In the genomic region with DNA sequence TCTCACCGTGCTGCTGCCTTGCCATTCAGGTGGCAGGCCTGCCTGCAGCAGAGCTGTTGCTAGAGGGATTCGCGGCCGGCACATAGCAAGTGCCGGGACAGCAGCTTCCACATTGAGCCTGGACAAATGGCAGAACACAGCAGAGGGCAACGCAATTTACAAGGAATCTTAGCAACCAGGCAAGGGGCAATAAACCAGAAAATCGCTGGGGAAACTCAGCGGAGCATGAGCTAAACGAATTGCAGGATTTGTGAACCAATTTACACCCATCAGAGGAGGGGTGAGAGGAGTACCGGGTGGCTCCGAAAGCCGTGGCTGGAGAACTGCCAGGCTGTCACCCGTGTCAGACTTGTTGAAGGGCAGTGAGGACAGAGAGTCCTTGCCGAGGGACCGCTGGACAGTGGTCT, we compare ENCODE assay signal across 1 cellular context.
TF ChIP-seq lines count a peak whose summit lies in the region.

No MANE protein-coding gene starts in this region.

TF ChIP-seq in GM23338, 12 proteins besides CTCF, POLR2A, EP300 and RAD21 (continued from another document):
- TF ChIP-seq, protein P1, sequence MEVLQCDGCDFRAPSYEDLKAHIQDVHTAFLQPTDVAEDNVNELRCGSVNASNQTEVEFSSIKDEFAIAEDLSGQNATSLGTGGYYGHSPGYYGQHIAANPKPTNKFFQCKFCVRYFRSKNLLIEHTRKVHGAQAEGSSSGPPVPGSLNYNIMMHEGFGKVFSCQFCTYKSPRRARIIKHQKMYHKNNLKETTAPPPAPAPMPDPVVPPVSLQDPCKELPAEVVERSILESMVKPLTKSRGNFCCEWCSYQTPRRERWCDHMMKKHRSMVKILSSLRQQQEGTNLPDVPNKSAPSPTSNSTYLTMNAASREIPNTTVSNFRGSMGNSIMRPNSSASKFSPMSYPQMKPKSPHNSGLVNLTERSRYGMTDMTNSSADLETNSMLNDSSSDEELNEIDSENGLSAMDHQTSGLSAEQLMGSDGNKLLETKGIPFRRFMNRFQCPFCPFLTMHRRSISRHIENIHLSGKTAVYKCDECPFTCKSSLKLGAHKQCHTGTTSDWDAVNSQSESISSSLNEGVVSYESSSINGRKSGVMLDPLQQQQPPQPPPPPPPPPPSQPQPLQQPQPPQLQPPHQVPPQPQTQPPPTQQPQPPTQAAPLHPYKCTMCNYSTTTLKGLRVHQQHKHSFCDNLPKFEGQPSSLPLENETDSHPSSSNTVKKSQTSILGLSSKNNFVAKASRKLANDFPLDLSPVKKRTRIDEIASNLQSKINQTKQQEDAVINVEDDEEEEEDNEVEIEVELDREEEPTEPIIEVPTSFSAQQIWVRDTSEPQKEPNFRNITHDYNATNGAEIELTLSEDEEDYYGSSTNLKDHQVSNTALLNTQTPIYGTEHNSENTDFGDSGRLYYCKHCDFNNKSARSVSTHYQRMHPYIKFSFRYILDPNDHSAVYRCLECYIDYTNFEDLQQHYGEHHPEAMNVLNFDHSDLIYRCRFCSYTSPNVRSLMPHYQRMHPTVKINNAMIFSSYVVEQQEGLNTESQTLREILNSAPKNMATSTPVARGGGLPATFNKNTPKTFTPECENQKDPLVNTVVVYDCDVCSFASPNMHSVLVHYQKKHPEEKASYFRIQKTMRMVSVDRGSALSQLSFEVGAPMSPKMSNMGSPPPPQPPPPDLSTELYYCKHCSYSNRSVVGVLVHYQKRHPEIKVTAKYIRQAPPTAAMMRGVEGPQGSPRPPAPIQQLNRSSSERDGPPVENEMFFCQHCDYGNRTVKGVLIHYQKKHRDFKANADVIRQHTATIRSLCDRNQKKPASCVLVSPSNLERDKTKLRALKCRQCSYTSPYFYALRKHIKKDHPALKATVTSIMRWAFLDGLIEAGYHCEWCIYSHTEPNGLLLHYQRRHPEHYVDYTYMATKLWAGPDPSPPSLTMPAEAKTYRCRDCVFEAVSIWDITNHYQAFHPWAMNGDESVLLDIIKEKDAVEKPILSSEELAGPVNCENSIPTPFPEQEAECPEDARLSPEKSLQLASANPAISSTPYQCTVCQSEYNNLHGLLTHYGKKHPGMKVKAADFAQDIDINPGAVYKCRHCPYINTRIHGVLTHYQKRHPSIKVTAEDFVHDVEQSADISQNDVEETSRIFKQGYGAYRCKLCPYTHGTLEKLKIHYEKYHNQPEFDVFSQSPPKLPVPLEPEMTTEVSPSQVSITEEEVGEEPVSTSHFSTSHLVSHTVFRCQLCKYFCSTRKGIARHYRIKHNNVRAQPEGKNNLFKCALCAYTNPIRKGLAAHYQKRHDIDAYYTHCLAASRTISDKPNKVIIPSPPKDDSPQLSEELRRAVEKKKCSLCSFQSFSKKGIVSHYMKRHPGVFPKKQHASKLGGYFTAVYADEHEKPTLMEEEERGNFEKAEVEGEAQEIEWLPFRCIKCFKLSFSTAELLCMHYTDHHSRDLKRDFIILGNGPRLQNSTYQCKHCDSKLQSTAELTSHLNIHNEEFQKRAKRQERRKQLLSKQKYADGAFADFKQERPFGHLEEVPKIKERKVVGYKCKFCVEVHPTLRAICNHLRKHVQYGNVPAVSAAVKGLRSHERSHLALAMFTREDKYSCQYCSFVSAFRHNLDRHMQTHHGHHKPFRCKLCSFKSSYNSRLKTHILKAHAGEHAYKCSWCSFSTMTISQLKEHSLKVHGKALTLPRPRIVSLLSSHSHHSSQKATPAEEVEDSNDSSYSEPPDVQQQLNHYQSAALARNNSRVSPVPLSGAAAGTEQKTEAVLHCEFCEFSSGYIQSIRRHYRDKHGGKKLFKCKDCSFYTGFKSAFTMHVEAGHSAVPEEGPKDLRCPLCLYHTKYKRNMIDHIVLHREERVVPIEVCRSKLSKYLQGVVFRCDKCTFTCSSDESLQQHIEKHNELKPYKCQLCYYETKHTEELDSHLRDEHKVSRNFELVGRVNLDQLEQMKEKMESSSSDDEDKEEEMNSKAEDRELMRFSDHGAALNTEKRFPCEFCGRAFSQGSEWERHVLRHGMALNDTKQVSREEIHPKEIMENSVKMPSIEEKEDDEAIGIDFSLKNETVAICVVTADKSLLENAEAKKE (CRISPR knock-in tag; IDR thresholded peaks at IDR 0.05): no peak
- no peak for TF ChIP-seq ZNF114 (CRISPR knock-in tag; IDR thresholded peaks at IDR 0.05)
- TF ChIP-seq, protein P2, sequence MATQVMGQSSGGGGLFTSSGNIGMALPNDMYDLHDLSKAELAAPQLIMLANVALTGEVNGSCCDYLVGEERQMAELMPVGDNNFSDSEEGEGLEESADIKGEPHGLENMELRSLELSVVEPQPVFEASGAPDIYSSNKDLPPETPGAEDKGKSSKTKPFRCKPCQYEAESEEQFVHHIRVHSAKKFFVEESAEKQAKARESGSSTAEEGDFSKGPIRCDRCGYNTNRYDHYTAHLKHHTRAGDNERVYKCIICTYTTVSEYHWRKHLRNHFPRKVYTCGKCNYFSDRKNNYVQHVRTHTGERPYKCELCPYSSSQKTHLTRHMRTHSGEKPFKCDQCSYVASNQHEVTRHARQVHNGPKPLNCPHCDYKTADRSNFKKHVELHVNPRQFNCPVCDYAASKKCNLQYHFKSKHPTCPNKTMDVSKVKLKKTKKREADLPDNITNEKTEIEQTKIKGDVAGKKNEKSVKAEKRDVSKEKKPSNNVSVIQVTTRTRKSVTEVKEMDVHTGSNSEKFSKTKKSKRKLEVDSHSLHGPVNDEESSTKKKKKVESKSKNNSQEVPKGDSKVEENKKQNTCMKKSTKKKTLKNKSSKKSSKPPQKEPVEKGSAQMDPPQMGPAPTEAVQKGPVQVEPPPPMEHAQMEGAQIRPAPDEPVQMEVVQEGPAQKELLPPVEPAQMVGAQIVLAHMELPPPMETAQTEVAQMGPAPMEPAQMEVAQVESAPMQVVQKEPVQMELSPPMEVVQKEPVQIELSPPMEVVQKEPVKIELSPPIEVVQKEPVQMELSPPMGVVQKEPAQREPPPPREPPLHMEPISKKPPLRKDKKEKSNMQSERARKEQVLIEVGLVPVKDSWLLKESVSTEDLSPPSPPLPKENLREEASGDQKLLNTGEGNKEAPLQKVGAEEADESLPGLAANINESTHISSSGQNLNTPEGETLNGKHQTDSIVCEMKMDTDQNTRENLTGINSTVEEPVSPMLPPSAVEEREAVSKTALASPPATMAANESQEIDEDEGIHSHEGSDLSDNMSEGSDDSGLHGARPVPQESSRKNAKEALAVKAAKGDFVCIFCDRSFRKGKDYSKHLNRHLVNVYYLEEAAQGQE (IDR thresholded peaks at IDR 0.05; ENCODE audit: unreplicated experiment): no peak
- TF ChIP-seq EZH2phosphoT487 (IDR thresholded peaks at IDR 0.05; ENCODE audit: unreplicated experiment): no peak
- TF ChIP-seq, protein P3, sequence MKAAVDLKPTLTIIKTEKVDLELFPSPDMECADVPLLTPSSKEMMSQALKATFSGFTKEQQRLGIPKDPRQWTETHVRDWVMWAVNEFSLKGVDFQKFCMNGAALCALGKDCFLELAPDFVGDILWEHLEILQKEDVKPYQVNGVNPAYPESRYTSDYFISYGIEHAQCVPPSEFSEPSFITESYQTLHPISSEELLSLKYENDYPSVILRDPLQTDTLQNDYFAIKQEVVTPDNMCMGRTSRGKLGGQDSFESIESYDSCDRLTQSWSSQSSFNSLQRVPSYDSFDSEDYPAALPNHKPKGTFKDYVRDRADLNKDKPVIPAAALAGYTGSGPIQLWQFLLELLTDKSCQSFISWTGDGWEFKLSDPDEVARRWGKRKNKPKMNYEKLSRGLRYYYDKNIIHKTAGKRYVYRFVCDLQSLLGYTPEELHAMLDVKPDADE (IDR thresholded peaks at IDR 0.05): no peak
- no peak for TF ChIP-seq CREB1 (CRISPR knock-in tag; IDR thresholded peaks at IDR 0.05; ENCODE audit: low read depth)
- TF ChIP-seq NANOG (IDR thresholded peaks at IDR 0.05; ENCODE audit: borderline replicate concordance): no peak
- no peak for TF ChIP-seq ZNF331 (CRISPR knock-in tag; IDR thresholded peaks at IDR 0.05; ENCODE audit: low read depth)
